In genomic region chr11:121794671-121795070, GRCh38 we compare ENCODE assay signal across 1 cellular context.
TF ChIP-seq lines count a peak whose summit lies in the region.

No MANE protein-coding gene starts in this region.

TF ChIP-seq in IMR-90, 13 proteins besides CTCF, POLR2A, EP300 and RAD21 (continued from another document):
- no peak for TF ChIP-seq MAFK (IDR thresholded peaks at IDR 0.05; ENCODE audit: low read depth, low read length)
